In the genomic region with DNA sequence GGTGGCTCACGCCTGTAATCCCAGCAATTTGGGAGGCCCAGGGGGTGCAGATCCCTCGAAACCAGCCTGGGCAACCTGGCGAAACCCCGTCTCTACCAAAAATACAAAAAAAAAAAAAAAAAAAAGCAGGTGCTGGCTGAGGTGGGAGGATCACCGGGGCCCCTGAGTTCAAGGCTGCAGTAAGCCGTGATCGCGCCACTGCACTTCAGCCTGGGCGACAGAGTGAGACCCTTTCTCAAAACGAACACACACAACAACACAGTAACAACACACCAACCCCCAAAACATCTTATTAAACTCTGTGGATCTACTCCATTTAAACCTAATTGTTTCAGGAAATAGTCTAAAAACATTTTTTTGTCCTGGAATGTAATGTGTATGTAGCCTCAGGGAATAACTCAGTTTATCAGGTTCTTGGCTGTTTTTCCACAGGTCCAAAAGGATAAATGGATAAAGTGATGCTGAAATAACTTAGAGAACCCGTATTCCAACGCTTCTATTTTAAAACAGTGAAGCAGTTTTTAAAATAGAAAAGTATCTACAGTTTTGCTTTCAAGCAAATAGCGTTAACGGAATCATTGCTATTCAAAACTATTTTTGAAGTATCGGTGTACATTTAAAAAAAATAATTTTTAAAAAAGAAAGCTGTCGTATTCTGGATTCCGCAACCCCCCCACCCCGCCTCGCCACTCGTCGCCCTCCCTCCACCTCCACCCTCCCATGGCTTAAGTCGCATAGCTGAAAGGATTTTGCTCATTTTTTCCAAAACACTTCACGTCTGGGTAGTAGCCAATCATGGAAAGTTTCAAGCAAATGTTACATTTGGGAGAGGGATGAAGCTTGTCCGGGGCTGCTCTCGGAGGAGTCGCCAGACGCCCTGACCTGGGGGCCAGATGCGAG, we compare ENCODE assay signal across 8 cellular contexts. TPM values are rescaled to one million over a fixed set of nuclear protein-coding genes. Genes with fewer than 3 reads are reported as not detected.
DNase-seq lines count a peak whose midpoint lies in the region; ATAC-seq, FAIRE-seq and TF ChIP-seq lines count a peak whose summit lies in the region.

No MANE protein-coding gene starts in this region.

- H3K4me2 ChIP-seq in keratinocyte (ENCODE audit: control insufficient read depth, extremely low read depth, insufficient read depth, low read depth, low read length) = peak overlapping the region; percentile 99

- TF ChIP-seq CTCF in keratinocyte (optimal IDR thresholded peaks at IDR 0.05 in 1 of 3, IDR thresholded peaks at IDR 0.05 in 1 of 3, conservative IDR thresholded peaks at IDR 0.05 in 1 of 3; ENCODE audit: extremely low read depth in 1 of 3, insufficient read depth in 2 of 3, low read length in 3 of 3) = no peak

- H3K27ac ChIP-seq in angular gyrus (ENCODE audit: low read depth, low read length) (peak overlapping the region; percentile 96), keratinocyte (ENCODE audit: control insufficient read depth, insufficient read depth, low read length) (peak overlapping the region; percentile 87)

- peaks cover 2 to 7% of the 10 kb centered on the region in 2 experiments for H3K36me3 ChIP-seq in keratinocyte (ENCODE audit: control insufficient read depth in 2 of 2, extremely low read depth in 1 of 2, insufficient read depth in 2 of 2, low read length in 2 of 2)

- dilution Hi-C loops in keratinocyte (cut with MboI; ENCODE audit: extremely low pct_ligation_motif_present, low sequenced_read_pairs) = no loop called here

- peaks cover 7% of the 10 kb centered on the region for H4K20me1 ChIP-seq in keratinocyte (ENCODE audit: control insufficient read depth, extremely low read depth, insufficient read depth, low read length)

- peak overlapping the region; percentile 83 for H3K9ac ChIP-seq in keratinocyte (ENCODE audit: control insufficient read depth, extremely low read depth, insufficient read depth, low read length)

- H3K4me1 ChIP-seq in keratinocyte (ENCODE audit: control insufficient read depth, extremely low read depth, insufficient read depth, low read length) = peaks cover 25% of the 10 kb centered on the region

- no peaks in the 10 kb centered on the region for H3K9me3 ChIP-seq in keratinocyte (ENCODE audit: control insufficient read depth, low read depth, low read length)

- no peaks in the 10 kb centered on the region for H3K27me3 ChIP-seq in keratinocyte (ENCODE audit: control insufficient read depth, extremely low read depth, insufficient read depth, low read length)

- H3K9me1 ChIP-seq in keratinocyte (ENCODE audit: control insufficient read depth, extremely low read depth, insufficient read depth, low read length) = no peaks in the 10 kb centered on the region

- peaks cover 41% of the 10 kb centered on the region for H3K79me2 ChIP-seq in keratinocyte (ENCODE audit: control insufficient read depth, insufficient read depth, low read length)

- peak overlapping the region; percentile 55 to 86 (median 78) for H3K4me3 ChIP-seq in keratinocyte (ENCODE audit: control insufficient read depth in 2 of 3, extremely low read depth in 1 of 3, insufficient read depth in 2 of 3, low read depth in 1 of 3, low read length in 3 of 3)

- FAIRE-seq in keratinocyte (lab: Jason Lieb, UNC) = peak; percentile 55

- peak; percentile 3 for DNase-seq in NCI-H2171 (lab: John Stamatoyannopoulos, UW)
- no peak for DNase-seq in keratinocyte (ENCODE audit: low read depth, low spot score)
- peak; percentile 48 to 63 for DNase-seq in stimulated activated CD4-positive, alpha-beta T cell treated with anti-CD3 and anti-CD28 coated beads, Interleukin-4, amount 100 ng/mL, for 4 hours
- no peak for DNase-seq in DMS 273 (lab: John Stamatoyannopoulos, UW; ENCODE audit: unreplicated experiment)
- DNase-seq in SK-N-DZ (ENCODE audit: low spot score) = no peak
- DNase-seq in HuH-7 (ENCODE audit: low spot score) = no peak

- ATAC-seq in GM18502 (IDR thresholded peaks at IDR 0.05; ENCODE audit: poor library complexity, unreplicated experiment) = peak; percentile 1

- H2AFZ ChIP-seq in keratinocyte (ENCODE audit: control insufficient read depth, low read length) = peak overlapping the region; percentile 96

RNA-seq across cellular contexts. Expression of gene GLS, which starts 0.9 kb away (rescaled TPM):
- polyA plus RNA-seq in keratinocyte = 70.9 to 130 TPM (median 98.4 TPM) in 3 replicates
- polyA plus RNA-seq in keratinocyte (2011; ENCODE audit: low read depth) = 73.4 TPM
- 35.9 and 65.0 TPM in 2 replicates for polyA plus RNA-seq in keratinocyte (2011; cell fraction: cytosol; rRNA removed)
- polyA plus RNA-seq in keratinocyte (2011; cell fraction: nucleus; rRNA removed) = 125 and 208 TPM in 2 replicates
- polyA plus RNA-seq in keratinocyte (2012; ENCODE audit: low replicate concordance) = 84.0 and 86.3 TPM in 2 replicates
- polyA minus RNA-seq in keratinocyte = 54.3 to 225 TPM (median 97.0 TPM) in 3 replicates
- polyA minus RNA-seq in keratinocyte (2011; cell fraction: cytosol; rRNA and poly(A)+ RNA removed) = 85.0 TPM
- 243 and 504 TPM in 2 replicates for polyA minus RNA-seq in keratinocyte (2011; cell fraction: nucleus; rRNA and poly(A)+ RNA removed)
- polyA plus RNA-seq in SK-N-DZ (2014; cell fraction: cytosol; rRNA removed) = 52.6 and 63.5 TPM in 2 replicates
- 85.3 and 121 TPM in 2 replicates for polyA plus RNA-seq in SK-N-DZ (2014; cell fraction: nucleus; rRNA removed)

Comparison
In these comparisons a context has a peak if more than half of its experiments do, and no peak if none do; other contexts are left out.
1. DNase-seq: peak in NCI-H2171 (single experiment) and stimulated activated CD4-positive, alpha-beta T cell treated with anti-CD3 and anti-CD28 coated beads, Interleukin-4, amount 100 ng/mL, for 4 hours (2 of 2); none in keratinocyte (single experiment), DMS 273 (single experiment), SK-N-DZ (single experiment) and HuH-7 (single experiment).